Comparison of ENCODE assay signal across 8 cellular contexts in the genomic region with DNA sequence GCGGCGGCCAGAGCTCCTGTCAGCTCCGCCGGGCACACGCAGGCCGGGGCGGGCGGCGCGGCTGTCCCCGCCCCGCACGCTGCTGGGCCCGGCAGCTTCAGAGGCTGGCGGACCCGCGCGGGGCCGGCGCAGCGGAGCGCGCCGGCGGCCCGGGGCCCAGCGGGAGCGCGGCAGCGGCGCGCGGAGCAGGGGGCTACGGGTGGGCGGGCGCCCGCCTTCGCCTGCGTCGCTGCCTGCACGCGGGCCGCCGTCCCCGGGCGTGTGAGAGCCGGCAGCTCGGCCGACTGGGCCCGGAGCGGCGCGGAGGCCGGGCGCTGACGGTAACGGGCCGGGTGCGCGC. TPM values are rescaled to one million over a fixed set of nuclear protein-coding genes. Genes with fewer than 3 reads are reported as not detected.
A peak's percentile ranks its signal among the peaks of the same experiment; 100 is the strongest.
DNase-seq lines count a peak whose midpoint lies in the region; ATAC-seq, FAIRE-seq and TF ChIP-seq lines count a peak whose summit lies in the region.

No MANE protein-coding gene starts in this region.

- no peaks in the 10 kb centered on the region for H3K27me3 ChIP-seq in sigmoid colon

- peak overlapping the region; percentile 93 to 98 (median 96) for H3K27ac ChIP-seq in sigmoid colon

- H3K36me3 ChIP-seq in sigmoid colon, result peaks cover 20 to 29% (median 26%) of the 10 kb centered on the region in 4 donors

- FAIRE-seq in D721Med (lab: Jason Lieb, UNC), result no peak

- TF ChIP-seq EP300 in sigmoid colon (IDR thresholded peaks at IDR 0.05), result no peak

- H3K4me3 ChIP-seq in NB4 (ENCODE audit: low read depth, low read length) (peak overlapping the region; percentile 81), epithelial cell of esophagus (ENCODE audit: low read length) (peak overlapping the region; percentile 79), sigmoid colon (peak overlapping the region; percentile 68 to 81 (median 74))

- no peaks in the 10 kb centered on the region for H3K9me3 ChIP-seq in sigmoid colon

- 0% methylated on average over 60 of the region's 60 CpGs for whole genome bisulfite sequencing in sigmoid colon, 2 donors

- peaks cover 0 to 25% (median 21%) of the 10 kb centered on the region in 4 donors for H3K4me1 ChIP-seq in sigmoid colon

- intact Hi-C loops in sigmoid colon (cut with DNase I), result loop anchor here (1.0 to 2.0 kb wide), 2 partner anchors 30 to 92 kb away; a partner anchor contains a TSS

- DNase-seq in NB4 (ENCODE audit: low read depth) (no peak), epithelial cell of esophagus (ENCODE audit: low read depth) (no peak), sigmoid colon (no peak), D721Med (ENCODE audit: insufficient read length, low spot score) (no peak), NCI-H2029 treated with DMSO at 0.1 percent for 48 hours (lab: John Stamatoyannopoulos, UW) (no peak), NCI-H187 (lab: John Stamatoyannopoulos, UW) (no peak)

- TF ChIP-seq POLR2A in GM18951 (IDR thresholded peaks at IDR 0.05; ENCODE audit: extremely low read depth, insufficient read depth, insufficient read length), result peak; percentile 39
- TF ChIP-seq POLR2A in NB4 (IDR thresholded peaks at IDR 0.05; ENCODE audit: extremely low read depth, insufficient read length), result no peak
- TF ChIP-seq POLR2A in sigmoid colon (IDR thresholded peaks at IDR 0.05), result no peak

- TF ChIP-seq CTCF in NB4 (IDR thresholded peaks at IDR 0.05; ENCODE audit: low read depth, low read length) (no peak), epithelial cell of esophagus (IDR thresholded peaks at IDR 0.05; ENCODE audit: insufficient read depth, low read depth, low read length, missing control alignments) (no peak), sigmoid colon (IDR thresholded peaks at IDR 0.05) (no peak), D721Med (IDR thresholded peaks at IDR 0.05; ENCODE audit: insufficient read depth, missing control alignments) (no peak)

- in situ Hi-C loops in GM18951 (cut with MboI; ENCODE audit: low sequenced_read_pairs, unreplicated experiment), result no loop called here

- no peak for ATAC-seq in HG03442 (IDR thresholded peaks at IDR 0.05; ENCODE audit: unreplicated experiment)

RNA-seq across cellular contexts. Expression of a gene that starts 0.5 kb away (rescaled TPM):
- 10 to 100 TPM; 27.2 to 57.6 (median 38.4) TPM for total RNA-seq in sigmoid colon
- 10 to 100 TPM in 1 of 3 donors, 1 to 10 TPM in 2; 3.7 to 31.0 (median 4.8) TPM for polyA plus RNA-seq in sigmoid colon

RNA-seq across cellular contexts. Expression of a gene that starts 18.3 kb away (rescaled TPM):
- 10 to 100 TPM; 28.0 to 35.5 (median 30.4) TPM for total RNA-seq in sigmoid colon
- polyA plus RNA-seq in sigmoid colon, result 10 to 100 TPM in 1 of 3 donors, 1 to 10 TPM in 2; 4.9 to 17.6 (median 7.2) TPM

RNA-seq across cellular contexts. Expression of a gene that starts 29.7 kb away (rescaled TPM):
- total RNA-seq in sigmoid colon, result 10 to 100 TPM in 1 of 4 donors, 1 to 10 TPM in 3; 5.2 to 10.7 (median 7.0) TPM
- 10 to 100 TPM; 19.1 to 27.0 (median 24.0) TPM for polyA plus RNA-seq in sigmoid colon

RNA-seq across cellular contexts. Expression of a gene that starts 32.5 kb away (rescaled TPM):
- 10 to 100 TPM; 36.0 to 63.5 (median 60.2) TPM for total RNA-seq in sigmoid colon
- 10 to 100 TPM; 28.8 to 50.4 (median 31.4) TPM for polyA plus RNA-seq in sigmoid colon

RNA-seq across cellular contexts. Expression of a gene that starts 34.2 kb away (rescaled TPM):
- total RNA-seq in sigmoid colon, result 10 to 100 TPM; 21.0 to 35.0 (median 24.3) TPM
- 10 to 100 TPM; 23.4 to 69.2 (median 30.1) TPM for polyA plus RNA-seq in sigmoid colon
